Comparison of ENCODE assay signal across 8 cellular contexts in the genomic region with DNA sequence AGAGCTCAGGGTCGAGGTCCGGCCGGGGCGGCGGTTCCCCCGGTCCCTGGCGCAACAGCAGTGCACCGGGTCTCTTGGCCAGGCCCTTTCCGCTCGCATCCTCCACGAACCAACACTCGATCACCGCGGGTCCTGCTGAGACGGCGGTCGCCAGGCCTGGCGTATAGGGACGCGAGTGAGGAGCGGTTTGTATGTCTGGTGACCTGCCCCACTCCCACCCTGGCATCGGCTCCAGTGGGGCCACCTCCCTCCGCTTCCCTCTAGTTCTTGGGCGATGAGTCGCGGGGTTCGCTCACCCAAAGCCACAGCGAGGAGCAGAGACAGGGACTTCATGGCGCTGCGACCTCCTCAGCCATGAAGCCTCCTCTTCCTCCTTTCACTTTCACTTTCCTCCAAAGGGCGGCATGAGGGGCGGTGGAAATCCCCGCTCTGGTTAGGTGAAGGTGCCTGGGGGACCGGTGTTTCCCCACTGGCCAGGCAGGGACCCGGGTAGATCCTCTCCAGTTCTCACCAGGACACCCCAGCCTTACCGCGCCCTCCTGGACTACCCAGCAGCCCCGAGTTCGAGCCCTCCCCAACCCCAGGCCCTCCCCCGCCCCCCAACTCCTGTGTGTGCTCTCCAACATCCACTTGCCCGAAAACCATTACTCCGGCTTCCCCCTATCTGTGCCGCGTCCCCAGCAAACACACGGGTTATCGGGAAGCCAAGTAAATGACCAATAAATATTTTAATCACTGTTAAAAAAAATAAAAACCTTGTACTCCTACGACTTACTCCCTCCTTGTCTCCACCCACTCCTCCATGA. TPM values are rescaled to one million over a fixed set of nuclear protein-coding genes. Genes with fewer than 3 reads are reported as not detected.
DNase-seq lines count a peak whose midpoint lies in the region; TF ChIP-seq lines count a peak whose summit lies in the region.

A gene (minus strand): TSS at position 370 of the 806 bp plus-strand sequence. CDS start 37 bp downstream, at position 333.

- peak within 1 kb of the TSS; percentile 99 for H3K4me3 Mint-ChIP-seq in activated naive CD4-positive, alpha-beta T cell treated with anti-CD3 and anti-CD28 coated beads, Interleukin-2, amount 10 ng/mL, durations not matched to agents 7 days and 5 days

- TF ChIP-seq CTCF in AG09309 (IDR thresholded peaks at IDR 0.05; ENCODE audit: control insufficient read depth, insufficient read depth, low read depth, low read length, missing control alignments) (no peak), HL-60 (IDR thresholded peaks at IDR 0.05; ENCODE audit: insufficient read depth, low read length) (no peak), neutrophil (IDR thresholded peaks at IDR 0.05) (no peak)

- CTCF ChIA-PET in activated naive CD4-positive, alpha-beta T cell treated with anti-CD3 and anti-CD28 coated beads, Interleukin-2, amount 10 ng/mL, durations not matched to agents 7 days and 5 days (lab: Charles Lee), result interaction anchor here (2.2 to 4.6 kb wide), 2 partner anchors 14 to 112 kb away, joined by 5 to 32 read pairs; a partner anchor contains a TSS

- H3K4me1 Mint-ChIP-seq in activated naive CD4-positive, alpha-beta T cell treated with anti-CD3 and anti-CD28 coated beads, Interleukin-2, amount 10 ng/mL, durations not matched to agents 7 days and 5 days, result peaks cover 69% of the 10 kb centered on the region

- H3K27me3 ChIP-seq in HL-60 (ENCODE audit: insufficient read depth, poor library complexity, severe bottlenecking) (no peaks in the 10 kb centered on the region), neutrophil (no peaks in the 10 kb centered on the region)

- in situ Hi-C loops in GM18951 (cut with MboI; ENCODE audit: low sequenced_read_pairs, unreplicated experiment), result no loop called here
- in situ Hi-C loops in SK-MEL-5 (cut with HindIII; ENCODE audit: low pct_unique_long_range_greater_than_20kb, low sequenced_read_pairs), result no loop called here

- peak within 1 kb of the TSS; percentile 99 for H3K27ac Mint-ChIP-seq in activated naive CD4-positive, alpha-beta T cell treated with anti-CD3 and anti-CD28 coated beads, Interleukin-2, amount 10 ng/mL, durations not matched to agents 7 days and 5 days

- DNase-seq in AG09309 (ENCODE audit: low read depth), result no peak
- DNase-seq in HL-60 (ENCODE audit: low read depth in 1 of 2, low spot score in 1 of 2), result peak in 1 of 2 experiments; percentile 63
- DNase-seq in SK-MEL-5 (ENCODE audit: low read depth, low spot score), result peak; percentile 33
- DNase-seq in activated naive CD4-positive, alpha-beta T cell treated with anti-CD3 and anti-CD28 coated beads, Interleukin-2, amount 10 ng/mL, durations not matched to agents 7 days and 5 days, result peak; percentile 91
- peak; percentile 61 for DNase-seq in globus pallidus (ENCODE audit: low spot score)
- DNase-seq in superior temporal gyrus (ENCODE audit: extremely low spot score), result peak; percentile 54

- H3K36me3 Mint-ChIP-seq in activated naive CD4-positive, alpha-beta T cell treated with anti-CD3 and anti-CD28 coated beads, Interleukin-2, amount 10 ng/mL, durations not matched to agents 7 days and 5 days, result peaks cover 52% of the 10 kb centered on the region

- peaks cover 32% of the 10 kb centered on the region for H3K36me3 ChIP-seq in neutrophil

- no peaks in the 10 kb centered on the region for H3K9me3 ChIP-seq in neutrophil

- no peaks in the 10 kb centered on the region for H3K9me3 Mint-ChIP-seq in activated naive CD4-positive, alpha-beta T cell treated with anti-CD3 and anti-CD28 coated beads, Interleukin-2, amount 10 ng/mL, durations not matched to agents 7 days and 5 days

- H3K27ac ChIP-seq in HL-60 (replicated peaks) (peak within 1 kb of the TSS; percentile 98), neutrophil (peak within 1 kb of the TSS; percentile 100)

- peaks cover 60 to 69% of the 10 kb centered on the region in 2 experiments for H3K4me1 ChIP-seq in neutrophil (ENCODE audit: control insufficient read depth in 1 of 2, insufficient read depth in 1 of 2, low read depth in 1 of 2, low read length in 1 of 2)

- peak; percentile 75 for TF ChIP-seq POLR2A in GM18951 (IDR thresholded peaks at IDR 0.05; ENCODE audit: extremely low read depth, insufficient read depth, insufficient read length)

- H3K4me3 ChIP-seq in AG09309 (ENCODE audit: control insufficient read depth, low read depth, low read length) (peak within 1 kb of the TSS; percentile 68), HL-60 (replicated peaks; ENCODE audit: insufficient read depth, low read length) (peak within 1 kb of the TSS; percentile 66), neutrophil (ENCODE audit: low read depth in 1 of 2, low read length in 1 of 2) (peak within 1 kb of the TSS; percentile 91 to 92)

- H3K27me3 Mint-ChIP-seq in activated naive CD4-positive, alpha-beta T cell treated with anti-CD3 and anti-CD28 coated beads, Interleukin-2, amount 10 ng/mL, durations not matched to agents 7 days and 5 days, result no peaks in the 10 kb centered on the region

RNA-seq across cellular contexts. Expression of the gene that starts here (rescaled TPM):
- 45.5 and 55.4 TPM in 2 replicates for total RNA-seq in SK-MEL-5 (2014; rRNA removed; shearing (Covaris generic))
- polyA plus RNA-seq in SK-MEL-5 (2015; cell fraction: cytosol; rRNA removed), result 228 and 235 TPM in 2 replicates
- polyA plus RNA-seq in SK-MEL-5 (2015; cell fraction: nucleus; rRNA removed), result 40.6 and 49.8 TPM in 2 replicates
